In genomic region chr11:43833657-43834073, GRCh38 we compare ENCODE assay signal across 12 cellular contexts. TPM values are rescaled to one million over a fixed set of nuclear protein-coding genes. Genes with fewer than 3 reads are reported as not detected.
DNase-seq lines count a peak whose midpoint lies in the region; ATAC-seq lines count a peak whose summit lies in the region.
"Had no signal": no experiment of that assay in that cellular context is flagged by ENCODE, and none has a peak within 500 bp of the region (broad histone marks: within the 10 kb centered on the region; RNA-seq: fewer than 3 reads in every experiment).

No MANE protein-coding gene starts in this region.

- H3K9me3 ChIP-seq in subcutaneous abdominal adipose tissue (ENCODE audit: control insufficient read depth in 5 of 5, low read length in 5 of 5): no peaks in the 10 kb centered on the region
- H3K9me3 ChIP-seq: esophagus squamous epithelium had no signal

- peak overlapping the region in 1 of 5 donors; percentile 9 for H3K9ac ChIP-seq in subcutaneous abdominal adipose tissue (ENCODE audit: low read length in 5 of 5)

- H3K27ac ChIP-seq in subcutaneous abdominal adipose tissue (ENCODE audit: low read depth, low read length): peak overlapping the region; percentile 33

- peaks cover 0 to 17% (median 14%) of the 10 kb centered on the region in 5 donors for H3K4me1 ChIP-seq in subcutaneous abdominal adipose tissue (ENCODE audit: control insufficient read depth in 5 of 5, insufficient read depth in 5 of 5, low read length in 5 of 5)

- ATAC-seq in HG02571 (IDR thresholded peaks at IDR 0.05; ENCODE audit: unreplicated experiment) (no peak), GM19035 (IDR thresholded peaks at IDR 0.05; ENCODE audit: unreplicated experiment) (no peak)

- peaks cover 0 to 7% (median 5%) of the 10 kb centered on the region in 5 donors for H3K36me3 ChIP-seq in subcutaneous abdominal adipose tissue (ENCODE audit: control insufficient read depth in 5 of 5, insufficient read depth in 5 of 5, low read length in 5 of 5)

- H3K27me3 ChIP-seq in subcutaneous abdominal adipose tissue (ENCODE audit: control insufficient read depth in 5 of 5, insufficient read depth in 4 of 5, low read length in 5 of 5): no peaks in the 10 kb centered on the region
- H3K27me3 ChIP-seq: esophagus squamous epithelium had no signal

- DNase-seq in NCI-H82 (lab: John Stamatoyannopoulos, UW) (peak; percentile 1), NCI-H82 treated with DMSO at 0.1 percent for 48 hours (lab: John Stamatoyannopoulos, UW; ENCODE audit: unreplicated experiment) (no peak), amniotic epithelial cell (ENCODE audit: low read depth) (peak; percentile 89), glomerular endothelial cell (ENCODE audit: extremely low read depth, low read depth, low spot score) (peak; percentile 25), AG20443 (ENCODE audit: low spot score) (no peak)
- DNase-seq: activated CD4-positive, alpha-beta T cell treated with anti-CD3 and anti-CD28 coated beads, Interleukin-2, amount 50 U/mL, for 4 hours; esophagus squamous epithelium; GF-D8; NCI-H446 had no signal

- no peak overlapping the region for H3K4me3 ChIP-seq in subcutaneous abdominal adipose tissue (ENCODE audit: low read depth in 1 of 5, low read length in 5 of 5)
- H3K4me3 ChIP-seq: esophagus squamous epithelium had no signal

RNA-seq across cellular contexts. Expression of gene ALKBH3, which starts 47.0 kb away (rescaled TPM):
- total RNA-seq in glomerular endothelial cell: 31.2 and 31.6 TPM in 2 replicates

Comparison
In these comparisons a context has a peak if more than half of its experiments do, and no peak if none do; other contexts are left out.
1. DNase-seq: peak in NCI-H82 (single experiment), amniotic epithelial cell (single experiment) and glomerular endothelial cell (single experiment); none in NCI-H82 treated with DMSO at 0.1 percent for 48 hours (single experiment) and AG20443 (single experiment).